In genomic region chr19:13047374-13047773, GRCh38 we compare ENCODE assay signal across 21 cellular contexts. TPM values are rescaled to one million over a fixed set of nuclear protein-coding genes. Genes with fewer than 3 reads are reported as not detected.
DNase-seq lines count a peak whose midpoint lies in the region; ATAC-seq and TF ChIP-seq lines count a peak whose summit lies in the region.
"Had no signal": no experiment of that assay in that cellular context is flagged by ENCODE, and none has a peak within 500 bp of the region (broad histone marks: within the 10 kb centered on the region; RNA-seq: fewer than 3 reads in every experiment).

No MANE protein-coding gene starts in this region.

- no peaks in the 10 kb centered on the region for H3K9me3 ChIP-seq in uterus
- H3K9me3 ChIP-seq: HAP-1 had no signal

- no peak for DNase-seq in RWPE1 (ENCODE audit: low spot score)
- no peak for DNase-seq in central memory CD8-positive, alpha-beta T cell (ENCODE audit: low spot score in 2 of 2)
- no peak for DNase-seq in uterus
- DNase-seq in activated gamma-delta T cell treated with Interleukin-2 at 50 U/mL for 16 hours: no peak
- no peak for DNase-seq in NCI-H1694 treated with DMSO at 0.1 percent for 48 hours (lab: John Stamatoyannopoulos, UW)
- DNase-seq: CD4-positive, alpha-beta T cell; EL; Kasumi-1; MM.1S; NCI-H1105 treated with DMSO at 0.1 percent for 48 hours; NCI-H187; NCI-H226; NCI-H524 treated with DMSO at 0.1 percent for 48 hours; Right ventricle myocardium superior had no signal

- H3K27ac ChIP-seq in RWPE1 (peak overlapping the region; percentile 44), layer of hippocampus (ENCODE audit: low read depth, low read length) (peak overlapping the region; percentile 35), uterus (peak overlapping the region; percentile 22 to 67)
- H3K27ac ChIP-seq: HL-60 had no signal

- no peaks in the 10 kb centered on the region for H3K36me3 ChIP-seq in uterus
- H3K36me3 ChIP-seq: HAP-1 had no signal

- H3K4me1 ChIP-seq in uterus: peaks cover 19 to 38% of the 10 kb centered on the region in 2 donors

- H3K4me3 ChIP-seq in uterus: no peak overlapping the region
- H3K4me3 ChIP-seq: HAP-1 had no signal

- CTCF ChIA-PET in RWPE1 (lab: Yijun Ruan, JAX): interaction anchor here (0.6 to 1.2 kb wide), 3 partner anchors 12 to 1865 kb away, joined by 3 to 4 read pairs (median 3); no protein-coding TSS in a partner anchor

- H3K27me3 ChIP-seq in layer of hippocampus (ENCODE audit: control insufficient read depth, insufficient read depth, low read length) (no peaks in the 10 kb centered on the region), uterus (no peaks in the 10 kb centered on the region)

- intact Hi-C loops in uterus (cut with DNase I; ENCODE audit: low total_unique reads): no loop called here

- TF ChIP-seq POLR2A in uterus (IDR thresholded peaks at IDR 0.05): no peak

- H3K27me3 Mint-ChIP-seq in central memory CD8-positive, alpha-beta T cell: peaks cover 11% of the 10 kb centered on the region
- H3K27me3 Mint-ChIP-seq: CD4-positive, alpha-beta T cell had no signal

- POLR2A ChIA-PET in RWPE1 (lab: Yijun Ruan, JAX; ENCODE audit: low non-redundant PET): no interaction called here

- TF ChIP-seq CTCF in RWPE1 (conservative IDR thresholded peaks at IDR 0.05; ENCODE audit: low read depth): no peak
- no peak for TF ChIP-seq CTCF in uterus (IDR thresholded peaks at IDR 0.05)

- no peak for ATAC-seq in central memory CD8-positive, alpha-beta T cell (replicated peaks; ENCODE audit: extremely low read depth, poor library complexity, severe bottlenecking)
- ATAC-seq in HG02678 (IDR thresholded peaks at IDR 0.05; ENCODE audit: unreplicated experiment): no peak
- ATAC-seq: Panc1 had no signal

- peaks cover 4% of the 10 kb centered on the region for H3K36me3 Mint-ChIP-seq in central memory CD8-positive, alpha-beta T cell (ENCODE audit: insufficient read depth)

- peak overlapping the region; percentile 36 for H3K27ac Mint-ChIP-seq in central memory CD8-positive, alpha-beta T cell (ENCODE audit: low read depth)
- H3K27ac Mint-ChIP-seq: B cell; CD4-positive, alpha-beta T cell; IgD-negative memory B cell had no signal

- no peaks in the 10 kb centered on the region for H3K9me3 Mint-ChIP-seq in central memory CD8-positive, alpha-beta T cell
- H3K9me3 Mint-ChIP-seq: CD4-positive, alpha-beta T cell; IgD-negative memory B cell had no signal

- H3K4me1 Mint-ChIP-seq in central memory CD8-positive, alpha-beta T cell: peaks cover 67% of the 10 kb centered on the region

- H3K4me3 Mint-ChIP-seq in central memory CD8-positive, alpha-beta T cell: no peak overlapping the region
- H3K4me3 Mint-ChIP-seq: B cell; CD4-positive, alpha-beta T cell; IgD-negative memory B cell had no signal

RNA-seq across cellular contexts. Expression of gene NFIX, which starts 52.1 kb away (rescaled TPM):
- 100 to 1,000 TPM in 2 of 4 donors, 10 to 100 TPM in 2; 27.4 to 381 (median 78.4) TPM for total RNA-seq in uterus

RNA-seq across cellular contexts. Expression of gene LYL1, which starts 55.3 kb away (rescaled TPM):
- total RNA-seq in uterus: 10 to 100 TPM in 3 of 4 donors, 1 to 10 TPM in 1; 2.6 to 15.5 (median 11.1) TPM
